12 cellular contexts compared by ENCODE assay signal in the genomic region with DNA sequence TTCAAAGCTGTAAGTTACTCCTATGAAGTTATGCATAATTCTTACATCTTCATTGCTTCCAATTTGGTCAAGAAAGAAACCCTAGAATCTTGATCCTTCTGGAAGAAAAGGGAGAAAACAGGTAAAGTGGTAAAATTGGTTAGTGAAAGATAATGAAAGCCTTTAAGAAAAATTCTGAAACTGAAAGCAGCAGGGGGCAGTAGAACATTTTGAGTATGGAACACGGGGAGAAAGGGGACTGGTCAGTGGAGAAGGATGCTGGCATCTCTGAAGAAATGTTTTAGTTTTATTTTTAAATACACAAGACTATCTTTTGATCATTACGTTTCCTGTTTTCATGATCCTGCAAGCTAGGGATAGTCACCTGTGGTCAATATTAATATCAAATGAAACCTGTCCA. TPM values are rescaled to one million over a fixed set of nuclear protein-coding genes. Genes with fewer than 3 reads are reported as not detected.
DNase-seq lines count a peak whose midpoint lies in the region; ATAC-seq, FAIRE-seq and TF ChIP-seq lines count a peak whose summit lies in the region.
"Had no signal": no experiment of that assay in that cellular context is flagged by ENCODE, and none has a peak within 500 bp of the region (broad histone marks: within the 10 kb centered on the region; RNA-seq: fewer than 3 reads in every experiment).

No MANE protein-coding gene starts in this region.

- H3K9ac ChIP-seq in mesenchymal stem cell (ENCODE audit: low read length): no peak overlapping the region

- H3K79me1 ChIP-seq in mesenchymal stem cell (replicated peaks; ENCODE audit: low read length, poor library complexity, severe bottlenecking): no peaks in the 10 kb centered on the region

- H4K8ac ChIP-seq in mesenchymal stem cell (ENCODE audit: low read length): no peak overlapping the region

- CTCF ChIA-PET in activated CD8-positive, alpha-beta memory T cell treated with anti-CD3 and anti-CD28 coated beads, Interleukin-2, amount 10 ng/mL, durations not matched to agents 7 days and 5 days (lab: Charles Lee): no interaction called here

- TF ChIP-seq CTCF in D721Med (IDR thresholded peaks at IDR 0.05; ENCODE audit: insufficient read depth, missing control alignments) (peak; percentile 50), astrocyte of the spinal cord (IDR thresholded peaks at IDR 0.05; ENCODE audit: low read depth, low read length) (peak; percentile 30)

- no peak overlapping the region for H4K91ac ChIP-seq in mesenchymal stem cell (ENCODE audit: low read length)

- H3K14ac ChIP-seq in mesenchymal stem cell (ENCODE audit: low read length in 2 of 2): no peak overlapping the region

- no peak overlapping the region for H2BK12ac ChIP-seq in mesenchymal stem cell (ENCODE audit: low read length in 2 of 2)

- no peak overlapping the region for H2BK5ac ChIP-seq in mesenchymal stem cell (ENCODE audit: low read depth, low read length, poor library complexity, severe bottlenecking)

- H2AK5ac ChIP-seq in mesenchymal stem cell (ENCODE audit: low read length, severe bottlenecking): no peak overlapping the region

- H3K27me3 Mint-ChIP-seq in activated CD8-positive, alpha-beta memory T cell treated with anti-CD3 and anti-CD28 coated beads, Interleukin-2, amount 10 ng/mL, durations not matched to agents 7 days and 5 days: no peaks in the 10 kb centered on the region
- H3K27me3 Mint-ChIP-seq: activated naive CD8-positive, alpha-beta T cell had no signal

- no peak for FAIRE-seq in D721Med (lab: Jason Lieb, UNC)

- no peak overlapping the region for H3K4me3 Mint-ChIP-seq in activated CD8-positive, alpha-beta memory T cell treated with anti-CD3 and anti-CD28 coated beads, Interleukin-2, amount 10 ng/mL, durations not matched to agents 7 days and 5 days
- H3K4me3 Mint-ChIP-seq: activated naive CD8-positive, alpha-beta T cell; WTC11 had no signal

- H2AFZ ChIP-seq in mesenchymal stem cell (ENCODE audit: low read depth, low read length): no peak overlapping the region

- H3K9me3 Mint-ChIP-seq in activated CD8-positive, alpha-beta memory T cell treated with anti-CD3 and anti-CD28 coated beads, Interleukin-2, amount 10 ng/mL, durations not matched to agents 7 days and 5 days (ENCODE audit: low read depth): no peaks in the 10 kb centered on the region
- H3K9me3 Mint-ChIP-seq: WTC11 had no signal

- in situ Hi-C loops in astrocyte of the spinal cord (cut with HindIII; ENCODE audit: low sequenced_read_pairs): no loop called here

- H3K4me2 ChIP-seq in mesenchymal stem cell (ENCODE audit: low read length, poor library complexity, severe bottlenecking): no peak overlapping the region

- no peak overlapping the region for H3K27ac ChIP-seq in mesenchymal stem cell (ENCODE audit: low read length, poor library complexity, severe bottlenecking)

- no peak overlapping the region for H2BK15ac ChIP-seq in mesenchymal stem cell (ENCODE audit: low read depth, poor library complexity, severe bottlenecking)

- no peak overlapping the region for H3K27ac Mint-ChIP-seq in activated CD8-positive, alpha-beta memory T cell treated with anti-CD3 and anti-CD28 coated beads, Interleukin-2, amount 10 ng/mL, durations not matched to agents 7 days and 5 days
- H3K27ac Mint-ChIP-seq: activated naive CD8-positive, alpha-beta T cell; WTC11 had no signal

- no peak overlapping the region for H3K23ac ChIP-seq in mesenchymal stem cell (ENCODE audit: low read length in 2 of 2)

- ATAC-seq in activated CD8-positive, alpha-beta memory T cell treated with anti-CD3 and anti-CD28 coated beads, Interleukin-2, amount 10 ng/mL, durations not matched to agents 7 days and 5 days: no peak
- ATAC-seq: WTC11 had no signal

- H3K4ac ChIP-seq in mesenchymal stem cell (ENCODE audit: low read depth in 1 of 2, low read length in 2 of 2): no peak overlapping the region

- H3K18ac ChIP-seq in mesenchymal stem cell (ENCODE audit: low read depth in 1 of 2, low read length in 2 of 2): no peak overlapping the region

- no peaks in the 10 kb centered on the region for H3K4me1 ChIP-seq in mesenchymal stem cell (ENCODE audit: control insufficient read depth, insufficient read depth, low read depth, low read length)

- H3K9me3 ChIP-seq in mesenchymal stem cell (ENCODE audit: control insufficient read depth, low read length): no peaks in the 10 kb centered on the region

- no peaks in the 10 kb centered on the region for H3K27me3 ChIP-seq in mesenchymal stem cell (ENCODE audit: control insufficient read depth in 1 of 2, insufficient read depth in 1 of 2, low read length in 2 of 2)

- no peak for DNase-seq in D721Med (ENCODE audit: insufficient read length, low spot score)
- peak in 2 of 3 experiments; percentile 54 to 56 for DNase-seq in NCI-H1417 (lab: John Stamatoyannopoulos, UW)
- DNase-seq in astrocyte of the spinal cord (ENCODE audit: low read depth, low spot score): peak; percentile 32
- DNase-seq in mesenchymal stem cell: peak; percentile 23
- DNase-seq in stimulated activated CD4-positive, alpha-beta T cell treated with anti-CD3 and anti-CD28 coated beads, Interleukin-15, amount 100 ng/mL, for 24 hours: no peak
- DNase-seq in activated CD8-positive, alpha-beta memory T cell treated with anti-CD3 and anti-CD28 coated beads, Interleukin-2, amount 10 ng/mL, durations not matched to agents 7 days and 5 days: no peak
- no peak for DNase-seq in cortex of kidney (lab: John Stamatoyannopoulos, UW)
- DNase-seq in ureter (ENCODE audit: low spot score): no peak
- DNase-seq: NCI-H510A treated with DMSO at 0.1 percent for 48 hours; stimulated activated CD4-positive, alpha-beta T cell treated with anti-CD3 and anti-CD28 coated beads, Interleukin-4, amount 100 ng/mL, for 24 hours had no signal

- no peaks in the 10 kb centered on the region for H3K36me3 Mint-ChIP-seq in activated CD8-positive, alpha-beta memory T cell treated with anti-CD3 and anti-CD28 coated beads, Interleukin-2, amount 10 ng/mL, durations not matched to agents 7 days and 5 days
- H3K36me3 Mint-ChIP-seq: activated naive CD8-positive, alpha-beta T cell; WTC11 had no signal

- no peak overlapping the region for H3K4me3 ChIP-seq in astrocyte of the spinal cord (ENCODE audit: low read depth, low read length)
- no peak overlapping the region for H3K4me3 ChIP-seq in mesenchymal stem cell (ENCODE audit: insufficient read depth in 1 of 2, low read depth in 1 of 2, low read length in 2 of 2)

- no peaks in the 10 kb centered on the region for H3K4me1 Mint-ChIP-seq in activated CD8-positive, alpha-beta memory T cell treated with anti-CD3 and anti-CD28 coated beads, Interleukin-2, amount 10 ng/mL, durations not matched to agents 7 days and 5 days

- WGBS in mesenchymal stem cell: no CpG with 5 or more reads among the region's 2 CpGs

- H2BK120ac ChIP-seq in mesenchymal stem cell (ENCODE audit: low read depth, low read length): no peak overlapping the region

- H3K36me3 ChIP-seq in mesenchymal stem cell (ENCODE audit: control insufficient read depth in 1 of 2, insufficient read depth in 2 of 2, low read depth in 1 of 2, low read length in 2 of 2): no peaks in the 10 kb centered on the region

RNA-seq across cellular contexts. Expression of a gene that starts 54.3 kb away (rescaled TPM):
- polyA plus RNA-seq in mesenchymal stem cell (2013, experiment 1 of 2): 19.2 TPM
- 18.7 TPM for polyA plus RNA-seq in mesenchymal stem cell (2013, experiment 2 of 2)
- total RNA-seq in activated CD8-positive, alpha-beta memory T cell treated with anti-CD3 and anti-CD28 coated beads, Interleukin-2, amount 10 ng/mL, durations not matched to agents 7 days and 5 days: not detected
- 38.1 TPM for total RNA-seq in ureter

Comparison
In these comparisons a context has a peak if more than half of its experiments do, and no peak if none do; other contexts are left out.
1. DNase-seq: peak in NCI-H1417 (2 of 3), astrocyte of the spinal cord (single experiment) and mesenchymal stem cell (single experiment); none in D721Med (single experiment), stimulated activated CD4-positive, alpha-beta T cell treated with anti-CD3 and anti-CD28 coated beads, Interleukin-15, amount 100 ng/mL, for 24 hours (single experiment), activated CD8-positive, alpha-beta memory T cell treated with anti-CD3 and anti-CD28 coated beads, Interleukin-2, amount 10 ng/mL, durations not matched to agents 7 days and 5 days (single experiment), cortex of kidney (single experiment) and ureter (single experiment).
2. RNA of a gene that starts 54.3 kb away (total RNA-seq): 38.1 TPM in ureter (single experiment); not detected in activated CD8-positive, alpha-beta memory T cell treated with anti-CD3 and anti-CD28 coated beads, Interleukin-2, amount 10 ng/mL, durations not matched to agents 7 days and 5 days; every median in the first group is over 10 times any median in the second.